1 cellular context compared by ENCODE assay signal in genomic region chr17:28346746-28347246, GRCh38.
TF ChIP-seq lines count a peak whose summit lies in the region.

No MANE protein-coding gene starts in this region.

TF ChIP-seq in HepG2, 621 proteins besides CTCF, POLR2A, EP300 and RAD21 (continued from another document and continues in another):
- TF ChIP-seq ZBTB43 (CRISPR knock-in tag; conservative IDR thresholded peaks at IDR 0.05) (0 out of 2 replicates have a peak, but pooled peaks have one; percentile 21), ATF4 (CRISPR knock-in tag; IDR thresholded peaks at IDR 0.05) (0 out of 4 replicates have a peak, but pooled peaks of 1 of the 2 experiments have one; percentile 39), RCOR2 (CRISPR knock-in tag; IDR thresholded peaks at IDR 0.05) (no peak), ZBTB34 (CRISPR knock-in tag; IDR thresholded peaks at IDR 0.05) (no peak), ARID5B (CRISPR knock-in tag; IDR thresholded peaks at IDR 0.05) (peak; percentile 50), ZNF644 (CRISPR knock-in tag; IDR thresholded peaks at IDR 0.05; ENCODE audit: low read depth) (0 out of 2 replicates have a peak, but pooled peaks have one; percentile 31), GATAD2A (CRISPR knock-in tag; IDR thresholded peaks at IDR 0.05) (peak; percentile 60; the same call in 1 of the 2 replicates), REL (CRISPR knock-in tag; conservative IDR thresholded peaks at IDR 0.05) (peak; percentile 61; the same call in 1 of the 2 replicates), ZNF280D (CRISPR knock-in tag; IDR thresholded peaks at IDR 0.05) (0 out of 2 replicates have a peak, but pooled peaks have one; percentile 55), ZFP1 (CRISPR knock-in tag; IDR thresholded peaks at IDR 0.05) (0 out of 2 replicates have a peak, but pooled peaks have one; percentile 33), GFI1 (CRISPR knock-in tag; IDR thresholded peaks at IDR 0.05; ENCODE audit: borderline replicate concordance) (peak; percentile 73; the same call in 1 of the 2 replicates), TGIF2 (CRISPR knock-in tag; IDR thresholded peaks at IDR 0.05) (peak; percentile 69; the same call in 1 of the 2 replicates), KAT7 (CRISPR knock-in tag; IDR thresholded peaks at IDR 0.05; ENCODE audit: borderline replicate concordance) (0 out of 2 replicates have a peak, but pooled peaks have one; percentile 25), ZFP90 (CRISPR knock-in tag; IDR thresholded peaks at IDR 0.05; ENCODE audit: borderline replicate concordance) (0 out of 2 replicates have a peak, but pooled peaks have one; percentile 47), SMAD3 (CRISPR knock-in tag; IDR thresholded peaks at IDR 0.05) (0 out of 2 replicates have a peak, but pooled peaks have one; percentile 59), KIAA2018 (CRISPR knock-in tag; IDR thresholded peaks at IDR 0.05; ENCODE audit: borderline replicate concordance) (no peak), AHDC1 (CRISPR knock-in tag; IDR thresholded peaks at IDR 0.05; ENCODE audit: borderline replicate concordance) (peak; percentile 47; the same call in 1 of the 2 replicates), TFAP4 (IDR thresholded peaks at IDR 0.05; ENCODE audit: borderline replicate concordance, low read depth) (peak; percentile 27; the same call in 1 of the 2 replicates), RXRB (CRISPR knock-in tag; IDR thresholded peaks at IDR 0.05; ENCODE audit: borderline replicate concordance) (peak; percentile 48; the same call in 1 of the 2 replicates)
